19 cellular contexts compared by ENCODE assay signal in the genomic region with DNA sequence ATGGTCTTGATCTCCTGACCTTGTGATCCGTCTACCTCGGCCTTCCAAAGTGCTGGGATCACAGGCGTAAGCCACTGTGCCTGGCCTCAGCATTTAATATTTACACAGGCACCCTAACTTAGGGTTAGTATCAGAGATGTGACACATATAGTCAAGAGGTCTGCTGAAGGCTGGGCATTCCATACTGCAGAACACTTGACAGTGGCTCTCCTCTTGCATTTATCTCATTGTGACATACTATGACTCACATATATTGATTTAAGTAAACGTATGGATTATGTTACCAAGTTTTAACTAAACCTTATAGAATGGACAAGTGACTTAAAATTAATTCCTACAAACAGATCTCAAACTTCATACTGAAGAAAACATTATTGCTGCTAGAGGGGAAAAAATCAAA.
"Had no signal": no experiment of that assay in that cellular context is flagged by ENCODE, and none has a peak within 500 bp of the region (broad histone marks: within the 10 kb centered on the region; RNA-seq: fewer than 3 reads in every experiment).

No MANE protein-coding gene starts in this region.

- H3K4me3 ChIP-seq: adrenal gland, ascending aorta, colonic mucosa, esophagus muscularis mucosa, gastroesophageal sphincter, heart left ventricle, testis, vagina had no signal

- H3K27ac ChIP-seq: adrenal gland, ascending aorta, colonic mucosa, esophagus muscularis mucosa, gastroesophageal sphincter, heart left ventricle, testis, vagina had no signal

- DNase-seq: activated CD4-positive, alpha-beta memory T cell treated with anti-CD3 and anti-CD28 coated beads, Interleukin-2, amount 10 ng/mL, durations not matched to agents 7 days and 5 days; activated CD4-positive, alpha-beta T cell treated with anti-CD3 and anti-CD28 coated beads for 48 hours; activated gamma-delta T cell; adrenal gland; colonic mucosa; heart left ventricle; retina; stimulated activated CD4-positive, alpha-beta T cell treated with anti-CD3 and anti-CD28 coated beads, Interleukin-4, amount 100 ng/mL, for 1 hour; stimulated activated naive CD4-positive, alpha-beta T cell; testis; trophoblast cell had no signal

- H3K36me3 Mint-ChIP-seq: natural killer cell treated with Interleukin-12 subunit alpha and Interleukin-12 subunit beta and Interleukin-15 and Interleukin-18, amount 100 ng/mL, for 72 hours had no signal

- H3K27me3 Mint-ChIP-seq: activated CD4-positive, alpha-beta memory T cell treated with anti-CD3 and anti-CD28 coated beads, Interleukin-2, amount 10 ng/mL, durations not matched to agents 7 days and 5 days; natural killer cell treated with Interleukin-12 subunit alpha and Interleukin-12 subunit beta and Interleukin-15 and Interleukin-18, amount 100 ng/mL, for 72 hours; progenitor cell of endocrine pancreas had no signal

- H3K27me3 ChIP-seq: adrenal gland, ascending aorta, colonic mucosa, esophagus muscularis mucosa, gastroesophageal sphincter, heart left ventricle, testis, vagina had no signal

- H3K36me3 ChIP-seq: adrenal gland, ascending aorta, colonic mucosa, esophagus muscularis mucosa, gastroesophageal sphincter, heart left ventricle, vagina had no signal

- H3K9me3 Mint-ChIP-seq: activated CD4-positive, alpha-beta memory T cell treated with anti-CD3 and anti-CD28 coated beads, Interleukin-2, amount 10 ng/mL, durations not matched to agents 7 days and 5 days; activated naive CD4-positive, alpha-beta T cell treated with anti-CD3 and anti-CD28 coated beads, Interleukin-2, amount 50 U/mL, for 72 hours; activated T-helper 1 cell treated with anti-CD3 and anti-CD28 coated beads, Interleukin-12 subunit alpha, Interleukin-12 subunit beta, Interleukin-2, Interleukin-4 antibody, amounts not matched to agents 30 ng/mL and 10 ng/mL and 1 ng/mL, durations not matched to agents 14 hours and 24 hours and 36 hours; natural killer cell treated with Interleukin-12 subunit alpha and Interleukin-12 subunit beta and Interleukin-15 and Interleukin-18, amount 100 ng/mL, for 72 hours had no signal

- H3K9me3 ChIP-seq: adrenal gland, ascending aorta, colonic mucosa, esophagus muscularis mucosa, gastroesophageal sphincter, heart left ventricle, testis, vagina had no signal

- ATAC-seq: activated naive CD4-positive, alpha-beta T cell treated with anti-CD3 and anti-CD28 coated beads, Interleukin-2, amount 50 U/mL, for 72 hours; gastroesophageal sphincter; heart left ventricle; natural killer cell treated with Interleukin-12 subunit alpha and Interleukin-12 subunit beta and Interleukin-15 and Interleukin-18, amount 100 ng/mL, for 72 hours had no signal

- H3K4me3 Mint-ChIP-seq: activated CD4-positive, alpha-beta memory T cell treated with anti-CD3 and anti-CD28 coated beads, Interleukin-2, amount 10 ng/mL, durations not matched to agents 7 days and 5 days; activated T-helper 1 cell treated with anti-CD3 and anti-CD28 coated beads, Interleukin-12 subunit alpha, Interleukin-12 subunit beta, Interleukin-2, Interleukin-4 antibody, amounts not matched to agents 30 ng/mL and 10 ng/mL and 1 ng/mL, durations not matched to agents 14 hours and 24 hours and 36 hours; natural killer cell treated with Interleukin-12 subunit alpha and Interleukin-12 subunit beta and Interleukin-15 and Interleukin-18, amount 100 ng/mL, for 72 hours had no signal

- H3K27ac Mint-ChIP-seq: activated CD4-positive, alpha-beta memory T cell treated with anti-CD3 and anti-CD28 coated beads, Interleukin-2, amount 10 ng/mL, durations not matched to agents 7 days and 5 days; activated naive CD4-positive, alpha-beta T cell treated with anti-CD3 and anti-CD28 coated beads, Interleukin-2, amount 50 U/mL, for 72 hours; activated T-helper 1 cell treated with anti-CD3 and anti-CD28 coated beads, Interleukin-12 subunit alpha, Interleukin-12 subunit beta, Interleukin-2, Interleukin-4 antibody, amounts not matched to agents 30 ng/mL and 10 ng/mL and 1 ng/mL, durations not matched to agents 14 hours and 24 hours and 36 hours; natural killer cell treated with Interleukin-12 subunit alpha and Interleukin-12 subunit beta and Interleukin-15 and Interleukin-18, amount 100 ng/mL, for 72 hours; progenitor cell of endocrine pancreas had no signal

- H3K4me1 ChIP-seq: colonic mucosa, testis had no signal
